ENCODE assay signal across 1 cellular context in genomic region chr13:98507060-98507797, GRCh38.
A peak's percentile ranks its signal among the peaks of the same experiment; 100 is the strongest.
TF ChIP-seq lines count a peak whose summit lies in the region.

No MANE protein-coding gene starts in this region.

TF ChIP-seq in HEK293, 187 proteins besides CTCF, POLR2A, EP300 and RAD21 (continued from another document):
- no peak for TF ChIP-seq ZNF518A (tag by site-specific recombination; conservative IDR thresholded peaks at IDR 0.05; ENCODE audit: low read depth)
- TF ChIP-seq PRDM6 (tag by site-specific recombination; IDR thresholded peaks at IDR 0.05): peak; percentile 91
- TF ChIP-seq ZNF677 (tag by site-specific recombination; IDR thresholded peaks at IDR 0.05): peak; percentile 37; the same call in 1 of the 2 replicates
- 0 out of 2 replicates have a peak, but pooled peaks have one; percentile 31 for TF ChIP-seq IKZF3 (tag by site-specific recombination; IDR thresholded peaks at IDR 0.05)
- TF ChIP-seq ZNF214 (tag by site-specific recombination; IDR thresholded peaks at IDR 0.05; ENCODE audit: borderline replicate concordance): peak; percentile 54; the same call in 1 of the 2 replicates
- peak; percentile 92 for TF ChIP-seq ZNF184 (tag by site-specific recombination; IDR thresholded peaks at IDR 0.05)
- TF ChIP-seq ZNF624 (tag by site-specific recombination; IDR thresholded peaks at IDR 0.05): 0 out of 2 replicates have a peak, but pooled peaks have one; percentile 71
- TF ChIP-seq ZBTB17 (tag by site-specific recombination; IDR thresholded peaks at IDR 0.05): peak; percentile 73
- TF ChIP-seq ZNF350 (tag by site-specific recombination; IDR thresholded peaks at IDR 0.05): no peak
- TF ChIP-seq SP7 (tag by site-specific recombination; IDR thresholded peaks at IDR 0.05): peak; percentile 65
- TF ChIP-seq PRDM1 (tag by site-specific recombination; IDR thresholded peaks at IDR 0.05): 0 out of 2 replicates have a peak, but pooled peaks have one; percentile 32
- 0 out of 2 replicates have a peak, but pooled peaks have one; percentile 20 for TF ChIP-seq ZSCAN30 (tag by site-specific recombination; IDR thresholded peaks at IDR 0.05)
- no peak for TF ChIP-seq GLIS1 (tag by site-specific recombination; IDR thresholded peaks at IDR 0.05)
- TF ChIP-seq ZBTB44 (tag by site-specific recombination; IDR thresholded peaks at IDR 0.05): peak; percentile 92
- no peak for TF ChIP-seq ZNF16 (tag by site-specific recombination; IDR thresholded peaks at IDR 0.05; ENCODE audit: low read depth)
- TF ChIP-seq ZEB2 (tag by site-specific recombination; IDR thresholded peaks at IDR 0.05): no peak
- TF ChIP-seq ZNF175 (tag by site-specific recombination; IDR thresholded peaks at IDR 0.05): no peak
- TF ChIP-seq ZNF2 (tag by site-specific recombination; IDR thresholded peaks at IDR 0.05): no peak
- no peak for TF ChIP-seq SALL2 (tag by site-specific recombination; IDR thresholded peaks at IDR 0.05; ENCODE audit: borderline replicate concordance)
- peak; percentile 69; the same call in 1 of the 2 replicates for TF ChIP-seq ZNF37A (tag by site-specific recombination; IDR thresholded peaks at IDR 0.05)
- TF ChIP-seq ZSCAN5A (tag by site-specific recombination; IDR thresholded peaks at IDR 0.05): no peak
- TF ChIP-seq ZBTB48 (tag by site-specific recombination; IDR thresholded peaks at IDR 0.05): no peak
- TF ChIP-seq ZNF366 (tag by site-specific recombination; conservative IDR thresholded peaks at IDR 0.05): peak; percentile 56
- TF ChIP-seq ZFP69B (tag by site-specific recombination; IDR thresholded peaks at IDR 0.05): no peak
